In the genomic region with DNA sequence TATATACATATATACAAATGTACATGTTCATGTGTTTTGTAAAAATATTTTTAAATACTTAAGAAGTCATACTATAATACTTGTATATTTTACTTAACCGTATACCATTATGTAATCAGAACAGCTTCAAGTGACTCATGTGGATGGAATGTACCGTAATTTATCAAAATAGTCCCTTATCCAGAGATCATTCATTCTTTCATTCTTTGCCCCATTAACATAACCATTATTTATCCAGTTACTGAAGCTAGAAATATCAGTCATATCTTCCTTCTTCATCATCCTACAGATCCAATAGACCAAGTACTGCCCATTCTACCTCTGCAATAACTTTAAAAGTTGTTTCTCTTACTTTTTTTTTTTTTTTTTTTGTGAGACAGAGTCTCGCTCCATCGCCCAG, we compare ENCODE assay signal across 25 cellular contexts.
A peak's percentile ranks its signal among the peaks of the same experiment; 100 is the strongest.
DNase-seq lines count a peak whose midpoint lies in the region; ATAC-seq, FAIRE-seq and TF ChIP-seq lines count a peak whose summit lies in the region.
"Had no signal": no experiment of that assay in that cellular context is flagged by ENCODE, and none has a peak within 500 bp of the region (broad histone marks: within the 10 kb centered on the region; RNA-seq: fewer than 3 reads in every experiment).

No MANE protein-coding gene starts in this region.

- H3K36me3 Mint-ChIP-seq in activated CD8-positive, alpha-beta T cell treated with anti-CD3 and anti-CD28 coated beads for 36 hours (ENCODE audit: low read depth), result peaks cover 17% of the 10 kb centered on the region
- no peaks in the 10 kb centered on the region for H3K36me3 Mint-ChIP-seq in osteocyte (ENCODE audit: unreplicated experiment)

- H3K27me3 Mint-ChIP-seq in activated CD8-positive, alpha-beta T cell treated with anti-CD3 and anti-CD28 coated beads for 36 hours, result no peaks in the 10 kb centered on the region
- no peaks in the 10 kb centered on the region for H3K27me3 Mint-ChIP-seq in osteocyte (ENCODE audit: unreplicated experiment)
- H3K27me3 Mint-ChIP-seq: activated B cell treated with CpG ODN at 0.5 μM for 24 hours; activated naive CD8-positive, alpha-beta T cell treated with anti-CD3 and anti-CD28 coated beads, Interleukin-2, amount 10 ng/mL, durations not matched to agents 7 days and 5 days; CD4-positive, alpha-beta memory T cell; T-helper 17 cell had no signal

- intact Hi-C loops in ovary (cut with DNase I), result no loop called here
- intact Hi-C loops in activated CD8-positive, alpha-beta T cell treated with anti-CD3 and anti-CD28 coated beads for 36 hours (cut with micrococcal nuclease), result no loop called here

- H3K4me1 ChIP-seq in ovary (ENCODE audit: insufficient read depth), result no peaks in the 10 kb centered on the region
- H3K4me1 ChIP-seq: A549, gastroesophageal sphincter had no signal

- no peak overlapping the region for H3K27ac ChIP-seq in ovary
- H3K27ac ChIP-seq: A549, gastroesophageal sphincter, transverse colon had no signal

- H3K9me3 ChIP-seq in ovary, result no peaks in the 10 kb centered on the region
- H3K9me3 ChIP-seq: A549, transverse colon had no signal

- no peaks in the 10 kb centered on the region for H3K9me3 Mint-ChIP-seq in activated CD8-positive, alpha-beta T cell treated with anti-CD3 and anti-CD28 coated beads for 36 hours
- no peaks in the 10 kb centered on the region for H3K9me3 Mint-ChIP-seq in osteocyte (ENCODE audit: unreplicated experiment)
- H3K9me3 Mint-ChIP-seq: activated B cell treated with CpG ODN at 0.5 μM for 24 hours; activated naive CD8-positive, alpha-beta T cell treated with anti-CD3 and anti-CD28 coated beads, Interleukin-2, amount 10 ng/mL, durations not matched to agents 7 days and 5 days; CD4-positive, alpha-beta memory T cell; neural crest cell had no signal

- WGBS in ovary, 3 donors, result 90 to 94% (median 92%) methylated on average over 4 of the region's 4 CpGs

- H3K27me3 ChIP-seq in ovary, result no peaks in the 10 kb centered on the region
- H3K27me3 ChIP-seq: gastroesophageal sphincter, transverse colon had no signal

- CTCF ChIA-PET in activated CD8-positive, alpha-beta T cell treated with anti-CD3 and anti-CD28 coated beads for 36 hours (lab: Charles Lee), result no interaction called here

- TF ChIP-seq CTCF in astrocyte of the spinal cord (IDR thresholded peaks at IDR 0.05; ENCODE audit: low read depth, low read length) (no peak), ovary (IDR thresholded peaks at IDR 0.05) (no peak), osteocyte (IDR thresholded peaks at IDR 0.05) (no peak)
- no peak for TF ChIP-seq CTCF in activated CD8-positive, alpha-beta T cell treated with anti-CD3 and anti-CD28 coated beads for 36 hours (IDR thresholded peaks at IDR 0.05)

- H3K4me3 ChIP-seq in astrocyte of the spinal cord (ENCODE audit: low read depth, low read length) (no peak overlapping the region), ovary (no peak overlapping the region)
- H3K4me3 ChIP-seq: A549, gastroesophageal sphincter, transverse colon had no signal

- TF ChIP-seq EP300 in Ishikawa (IDR thresholded peaks at IDR 0.05; ENCODE audit: borderline replicate concordance) (no peak), ovary (IDR thresholded peaks at IDR 0.05) (no peak)

- H3K27ac Mint-ChIP-seq in activated CD8-positive, alpha-beta T cell treated with anti-CD3 and anti-CD28 coated beads for 36 hours, result no peak overlapping the region
- H3K27ac Mint-ChIP-seq in osteocyte (ENCODE audit: unreplicated experiment), result no peak overlapping the region
- H3K27ac Mint-ChIP-seq: activated B cell treated with CpG ODN at 0.5 μM for 24 hours; activated naive CD8-positive, alpha-beta T cell treated with anti-CD3 and anti-CD28 coated beads, Interleukin-2, amount 10 ng/mL, durations not matched to agents 7 days and 5 days; T-helper 17 cell had no signal

- no peak for TF ChIP-seq RAD21 in Ishikawa (IDR thresholded peaks at IDR 0.05; ENCODE audit: low read depth)

- TF ChIP-seq POLR2A in ovary (IDR thresholded peaks at IDR 0.05), result no peak

- no peaks in the 10 kb centered on the region for H3K4me1 Mint-ChIP-seq in activated CD8-positive, alpha-beta T cell treated with anti-CD3 and anti-CD28 coated beads for 36 hours (ENCODE audit: low read depth)
- H3K4me1 Mint-ChIP-seq in osteocyte (ENCODE audit: unreplicated experiment), result peaks cover 18% of the 10 kb centered on the region
- H3K4me1 Mint-ChIP-seq: activated B cell treated with CpG ODN at 0.5 μM for 24 hours; activated naive CD8-positive, alpha-beta T cell treated with anti-CD3 and anti-CD28 coated beads, Interleukin-2, amount 10 ng/mL, durations not matched to agents 7 days and 5 days; neural crest cell had no signal

- H3K4me3 Mint-ChIP-seq in activated CD8-positive, alpha-beta T cell treated with anti-CD3 and anti-CD28 coated beads for 36 hours, result no peak overlapping the region
- H3K4me3 Mint-ChIP-seq in osteocyte (ENCODE audit: unreplicated experiment), result no peak overlapping the region
- H3K4me3 Mint-ChIP-seq: activated B cell treated with CpG ODN at 0.5 μM for 24 hours; activated naive CD8-positive, alpha-beta T cell treated with anti-CD3 and anti-CD28 coated beads, Interleukin-2, amount 10 ng/mL, durations not matched to agents 7 days and 5 days; CD4-positive, alpha-beta memory T cell; mesothelial cell of epicardium; neural crest cell; T-helper 17 cell had no signal

- ATAC-seq in activated CD8-positive, alpha-beta T cell treated with anti-CD3 and anti-CD28 coated beads for 36 hours, result no peak
- no peak for ATAC-seq in HG03095 (IDR thresholded peaks at IDR 0.05; ENCODE audit: unreplicated experiment)
- ATAC-seq: A549, gastroesophageal sphincter, HepG2, T-helper 17 cell had no signal

- peak; percentile 54 for FAIRE-seq in A204.1 (lab: Jason Lieb, UNC)
- FAIRE-seq: A549, endometrium, HepG2 had no signal

- no peaks in the 10 kb centered on the region for H3K36me3 ChIP-seq in ovary
- H3K36me3 ChIP-seq: gastroesophageal sphincter had no signal

- in situ Hi-C loops in astrocyte of the spinal cord (cut with HindIII; ENCODE audit: low sequenced_read_pairs), result no loop called here

- peak; percentile 53 for DNase-seq in astrocyte of the spinal cord (ENCODE audit: low read depth, low spot score)
- DNase-seq in hepatic stellate cell (ENCODE audit: low spot score), result peak; percentile 3
- no peak for DNase-seq in ovary
- DNase-seq in activated CD8-positive, alpha-beta T cell treated with anti-CD3 and anti-CD28 coated beads for 36 hours, result no peak
- DNase-seq in osteocyte (ENCODE audit: extremely low spot score, unreplicated experiment), result no peak
- DNase-seq: activated B cell treated with CpG ODN at 0.5 μM for 24 hours; activated naive CD8-positive, alpha-beta T cell treated with anti-CD3 and anti-CD28 coated beads, Interleukin-2, amount 10 ng/mL, durations not matched to agents 7 days and 5 days; CD4-positive, alpha-beta memory T cell; DMS79; NCI-H2029; NCI-H510A treated with DMSO at 0.1 percent for 48 hours; retina; SHP77 treated with DMSO at 0.1 percent for 48 hours; stimulated activated naive CD4-positive, alpha-beta T cell treated with Interleukin-2 at 50 U/mL for 16 hours; T-helper 17 cell; transverse colon had no signal

- POLR2A ChIA-PET in activated CD8-positive, alpha-beta T cell treated with anti-CD3 and anti-CD28 coated beads for 36 hours (lab: Charles Lee), result no interaction called here

TF ChIP-seq in Ishikawa, 13 proteins besides CTCF, POLR2A, EP300 and RAD21:
- TF ChIP-seq TEAD4 (IDR thresholded peaks at IDR 0.05) (peak; percentile 56), TAF1 (IDR thresholded peaks at IDR 0.05; ENCODE audit: low read depth) (no peak)

Comparison
In these comparisons a context has a peak if more than half of its experiments do, and no peak if none do; other contexts are left out.
1. DNase-seq: peak in astrocyte of the spinal cord (single experiment) and hepatic stellate cell (single experiment); none in ovary (0 of 5), activated CD8-positive, alpha-beta T cell treated with anti-CD3 and anti-CD28 coated beads for 36 hours (single experiment) and osteocyte (single experiment).